In genomic region chr4:133969202-133969873, GRCh38 we compare ENCODE assay signal across 11 cellular contexts.
DNase-seq lines count a peak whose midpoint lies in the region; ATAC-seq, FAIRE-seq and TF ChIP-seq lines count a peak whose summit lies in the region.
"Had no signal": no experiment of that assay in that cellular context is flagged by ENCODE, and none has a peak within 500 bp of the region (broad histone marks: within the 10 kb centered on the region; RNA-seq: fewer than 3 reads in every experiment).

No MANE protein-coding gene starts in this region.

- no peak overlapping the region for H4K5ac ChIP-seq in H1 (ENCODE audit: insufficient read length, low read depth, low read length)

- no peaks in the 10 kb centered on the region for H3K9me3 ChIP-seq in H1 (ENCODE audit: insufficient read depth in 2 of 2, low read depth in 1 of 2, low read length in 1 of 2)

- 90 to 100% methylated on average over 2 to 4 of the region's 4 CpGs for WGBS in H1 (ENCODE audit: extremely low coverage in 1 of 2, insufficient coverage in 1 of 2, insufficient read length in 1 of 2, insufficient replicate concordance in 2 of 2, low coverage in 1 of 2, low lambda C conversion rate in 2 of 2, missing lambda C conversion rate in 1 of 2), 2 experiments

- H3K23me2 ChIP-seq in H1 (ENCODE audit: low read depth, low read length): no peaks in the 10 kb centered on the region; the same call in 1 of the 2 replicates

- no peak overlapping the region for H2BK12ac ChIP-seq in H1 (ENCODE audit: low read depth, low read length)

- H3K9ac ChIP-seq in H1 (replicated peaks in 1 of 4; ENCODE audit: extremely low read depth in 1 of 4, low read depth in 3 of 4, low read length in 3 of 4): no peak overlapping the region; a peak in 1 of 7 replicates

- no peak overlapping the region for H3K4ac ChIP-seq in H1 (replicated peaks; ENCODE audit: insufficient read length, low read depth, low read length)

- H3K27me3 ChIP-seq in H1 (replicated peaks in 1 of 4; ENCODE audit: control insufficient read depth in 3 of 4, extremely low read depth in 1 of 4, insufficient read depth in 3 of 4, low read length in 3 of 4): no peaks in the 10 kb centered on the region
- H3K27me3 ChIP-seq: upper lobe of right lung had no signal

- H3K4me2 ChIP-seq in H1 (ENCODE audit: insufficient read depth in 1 of 2, low read depth in 2 of 2, low read length in 2 of 2): no peak overlapping the region

- H3K4me3 ChIP-seq in H1 (ENCODE audit: extremely low read depth in 1 of 4, insufficient read depth in 2 of 4, low read depth in 3 of 4, low read length in 4 of 4): no peak overlapping the region
- no peak overlapping the region for H3K4me3 ChIP-seq in retinal pigment epithelial cell (ENCODE audit: low read length)
- H3K4me3 ChIP-seq: upper lobe of right lung had no signal

- no peak for TF ChIP-seq POLR2A in H1 (IDR thresholded peaks at IDR 0.05; ENCODE audit: control extremely low read depth in 1 of 2, low read depth in 2 of 2, low read length in 2 of 2)

- no peak overlapping the region for H3K14ac ChIP-seq in H1 (ENCODE audit: insufficient read length)

- no peaks in the 10 kb centered on the region for H3K36me3 ChIP-seq in H1 (ENCODE audit: control insufficient read depth in 2 of 4, insufficient read depth in 4 of 4, low read length in 3 of 4)
- H3K36me3 ChIP-seq: upper lobe of right lung had no signal

- H3K27ac ChIP-seq in H1 (ENCODE audit: low read depth, low read length): no peak overlapping the region
- H3K27ac ChIP-seq: upper lobe of right lung had no signal

- no peaks in the 10 kb centered on the region for H4K20me1 ChIP-seq in H1 (replicated peaks in 1 of 2; ENCODE audit: control insufficient read depth in 1 of 2, insufficient read depth in 2 of 2, low read length in 2 of 2)

- CTCF ChIA-PET in H1 (lab: Charles Lee; ENCODE audit: partially characterized antibody): no interaction called here

- H4K91ac ChIP-seq in H1 (replicated peaks; ENCODE audit: insufficient read length, low read length): no peak overlapping the region

- H2BK15ac ChIP-seq in H1 (ENCODE audit: low read length): no peak overlapping the region

- no peak overlapping the region for H2BK20ac ChIP-seq in H1 (ENCODE audit: low read length)

- H2AFZ ChIP-seq in H1 (ENCODE audit: low read length): 0 out of 2 replicates have a peak overlapping the region, but pooled peaks have one; percentile 33

- no peak overlapping the region for H2AK5ac ChIP-seq in H1 (ENCODE audit: low read depth, low read length)

- no peaks in the 10 kb centered on the region for H3K79me2 ChIP-seq in H1 (ENCODE audit: control insufficient read depth in 1 of 2, insufficient read depth in 2 of 2, low read length in 2 of 2)

- no peak overlapping the region for H2BK120ac ChIP-seq in H1 (replicated peaks; ENCODE audit: low read depth, low read length)

- ATAC-seq in HG03442 (IDR thresholded peaks at IDR 0.05; ENCODE audit: unreplicated experiment): no peak
- ATAC-seq in GM18873 (IDR thresholded peaks at IDR 0.05; ENCODE audit: low FRiP score, unreplicated experiment): no peak
- ATAC-seq: upper lobe of right lung had no signal

- no peaks in the 10 kb centered on the region for H3K79me1 ChIP-seq in H1 (ENCODE audit: low read depth, low read length)

- no peak for TF ChIP-seq EP300 in H1 (IDR thresholded peaks at IDR 0.05; ENCODE audit: borderline replicate concordance in 1 of 2, low read depth in 2 of 2, low read length in 2 of 2)

- TF ChIP-seq RAD21 in H1 (IDR thresholded peaks at IDR 0.05 in 1 of 2, conservative IDR thresholded peaks at IDR 0.05 in 1 of 2; ENCODE audit: low read depth in 2 of 2, low read length in 2 of 2): no peak

- TF ChIP-seq CTCF in H1 (IDR thresholded peaks at IDR 0.05; ENCODE audit: control extremely low read depth in 1 of 3, insufficient read depth in 1 of 3, low read depth in 1 of 3, low read length in 3 of 3): no peak
- TF ChIP-seq CTCF in retinal pigment epithelial cell (conservative IDR thresholded peaks at IDR 0.05; ENCODE audit: low read depth, low read length): no peak

- H2BK5ac ChIP-seq in H1 (ENCODE audit: low read depth, low read length): no peak overlapping the region

- no peak overlapping the region for H4K8ac ChIP-seq in H1 (ENCODE audit: extremely low read depth, insufficient read depth, low read length)

- no peak overlapping the region for H3K23ac ChIP-seq in H1 (ENCODE audit: insufficient read length)

- POLR2A ChIA-PET in H1 (lab: Charles Lee; ENCODE audit: partially characterized antibody): no interaction called here

- no peak overlapping the region for H3K56ac ChIP-seq in H1 (replicated peaks; ENCODE audit: insufficient read length, low read depth, low read length)

- no peaks in the 10 kb centered on the region for H3K4me1 ChIP-seq in H1 (replicated peaks in 1 of 4; ENCODE audit: control insufficient read depth in 3 of 4, insufficient read depth in 4 of 4, low read length in 3 of 4)
- H3K4me1 ChIP-seq: upper lobe of right lung had no signal

- peak; percentile 4 to 13 for DNase-seq in NCI-H2081 (lab: John Stamatoyannopoulos, UW)
- DNase-seq in NCI-H2081 treated with DMSO at 0.1 percent for 48 hours (lab: John Stamatoyannopoulos, UW): no peak
- DNase-seq in NCI-H524 (lab: John Stamatoyannopoulos, UW): peak; percentile 11 to 73
- DNase-seq in H1 (ENCODE audit: low read depth in 1 of 2, low spot score in 2 of 2): no peak
- DNase-seq in retinal pigment epithelial cell (ENCODE audit: low read depth): peak; percentile 71
- DNase-seq in stimulated activated CD4-positive, alpha-beta T cell treated with anti-CD3 and anti-CD28 coated beads, Interleukin-2, amount 100 ng/mL, for 24 hours: no peak
- DNase-seq: activated CD4-positive, CD25-positive, alpha-beta regulatory T cell treated with anti-CD3 and anti-CD28 coated beads, Interleukin-2, amount 50 U/mL, for 72 hours; NK-92 treated with Interleukin-12 subunit alpha and Interleukin-12 subunit beta, amount 100 ng/mL, for 24 hours; upper lobe of right lung had no signal

- no peak overlapping the region for H3K18ac ChIP-seq in H1 (ENCODE audit: extremely low read depth, low read length)

- no peak for FAIRE-seq in H1 (lab: Jason Lieb, UNC)

TF ChIP-seq in H1, 55 proteins besides CTCF, POLR2A, EP300 and RAD21:
- TF ChIP-seq POU5F1 (IDR thresholded peaks at IDR 0.05; ENCODE audit: low read depth, low read length): no peak
- TF ChIP-seq BACH1 (IDR thresholded peaks at IDR 0.05; ENCODE audit: low read length): no peak
- no peak for TF ChIP-seq MAFK (IDR thresholded peaks at IDR 0.05; ENCODE audit: low read depth, low read length)
- no peak for TF ChIP-seq GTF2F1 (IDR thresholded peaks at IDR 0.05; ENCODE audit: borderline replicate concordance, low read depth, low read length)
- TF ChIP-seq KDM1A (IDR thresholded peaks at IDR 0.05; ENCODE audit: borderline replicate concordance, low read length): no peak
- no peak for TF ChIP-seq KDM5A (IDR thresholded peaks at IDR 0.05; ENCODE audit: low read length)
- no peak for TF ChIP-seq JUN (IDR thresholded peaks at IDR 0.05; ENCODE audit: low read depth, low read length)
- TF ChIP-seq RFX5 (IDR thresholded peaks at IDR 0.05; ENCODE audit: borderline replicate concordance, low read depth, low read length): no peak
- TF ChIP-seq ATF3 (IDR thresholded peaks at IDR 0.05; ENCODE audit: insufficient read depth, low read depth, low read length): no peak
- no peak for TF ChIP-seq CREB1 (IDR thresholded peaks at IDR 0.05)
- no peak for TF ChIP-seq SP4 (IDR thresholded peaks at IDR 0.05; ENCODE audit: low read length)
- TF ChIP-seq SAP30 (IDR thresholded peaks at IDR 0.05; ENCODE audit: insufficient read depth, insufficient replicate concordance, low read length): no peak
- TF ChIP-seq FOSL1 (IDR thresholded peaks at IDR 0.05; ENCODE audit: insufficient read depth, low read depth, low read length): no peak
- no peak for TF ChIP-seq NRF1 (IDR thresholded peaks at IDR 0.05; ENCODE audit: low read depth, low read length)
- TF ChIP-seq HDAC6 (IDR thresholded peaks at IDR 0.05; ENCODE audit: low read depth, low read length): no peak
- no peak for TF ChIP-seq NANOG (IDR thresholded peaks at IDR 0.05; ENCODE audit: insufficient read depth, low read depth, low read length, poor library complexity, severe bottlenecking)

Comparison
In these comparisons a context has a peak if more than half of its experiments do, and no peak if none do; other contexts are left out.
1. DNase-seq: peak in NCI-H2081 (2 of 2), NCI-H524 (2 of 2) and retinal pigment epithelial cell (single experiment); none in NCI-H2081 treated with DMSO at 0.1 percent for 48 hours (single experiment), H1 (0 of 2) and stimulated activated CD4-positive, alpha-beta T cell treated with anti-CD3 and anti-CD28 coated beads, Interleukin-2, amount 100 ng/mL, for 24 hours (0 of 2).